ENCODE assay signal across 12 cellular contexts in the genomic region with DNA sequence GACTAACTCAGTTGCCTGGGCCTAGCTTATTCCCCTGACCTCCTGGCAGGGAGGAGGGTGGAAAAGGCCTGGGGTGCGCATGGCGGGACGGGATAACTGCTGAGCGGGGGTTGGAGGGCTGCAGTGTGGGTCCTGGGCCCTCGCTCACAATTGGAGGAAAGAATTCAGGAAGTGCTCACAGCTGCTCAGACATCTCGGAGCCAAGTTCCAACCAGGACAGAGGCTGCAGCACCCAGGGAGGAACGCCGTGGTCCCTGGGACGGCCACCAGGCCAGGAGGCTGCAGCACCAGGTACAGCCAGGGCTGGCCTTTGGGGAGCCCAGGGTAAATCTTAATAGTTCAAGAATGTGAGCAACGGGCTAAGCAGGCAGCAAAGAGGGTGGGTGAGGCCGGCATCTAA. TPM values are rescaled to one million over a fixed set of nuclear protein-coding genes. Genes with fewer than 3 reads are reported as not detected.
DNase-seq lines count a peak whose midpoint lies in the region; ATAC-seq and TF ChIP-seq lines count a peak whose summit lies in the region.
"Had no signal": no experiment of that assay in that cellular context is flagged by ENCODE, and none has a peak within 500 bp of the region (broad histone marks: within the 10 kb centered on the region; RNA-seq: fewer than 3 reads in every experiment).

A gene with protein sequence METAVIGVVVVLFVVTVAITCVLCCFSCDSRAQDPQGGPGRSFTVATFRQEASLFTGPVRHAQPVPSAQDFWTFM (plus strand): TSS at position 217 of the 400 bp plus-strand sequence. CDS start 974 bp downstream, outside the sequence.

- intact Hi-C loops in ascending aorta (cut with DNase I) = loop anchor here (10.0 kb wide), 3 partner anchors 254 to 414 kb away; partner anchors contain the start of genes CCDC107, CCIN, RMRP and RUSC2
- intact Hi-C loops in left lung (cut with DNase I) = loop anchor here in 1 of 2 donors (5.0 kb wide), 1 partner anchor 38 kb away; no protein-coding TSS in a partner anchor
- intact Hi-C loops in stomach (cut with DNase I; ENCODE audit: low total_unique reads) = loop anchor here (5.0 kb wide), 1 partner anchor 38 kb away; no protein-coding TSS in a partner anchor

- TF ChIP-seq POLR2A in stomach (IDR thresholded peaks at IDR 0.05) = no peak

- H3K4me1 Mint-ChIP-seq in activated T-cell treated with anti-CD3 and anti-CD28 coated beads, Interleukin-2, amount 50 U/mL, for 72 hours (ENCODE audit: low read depth) = peaks cover 38% of the 10 kb centered on the region

- no peak for TF ChIP-seq CTCF in HEK293 (tag by site-specific recombination; IDR thresholded peaks at IDR 0.05)
- TF ChIP-seq CTCF in ascending aorta (IDR thresholded peaks at IDR 0.05) = no peak
- no peak for TF ChIP-seq CTCF in left lung (IDR thresholded peaks at IDR 0.05)
- no peak for TF ChIP-seq CTCF in stomach (IDR thresholded peaks at IDR 0.05)

- H3K36me3 ChIP-seq in HEK293 (ENCODE audit: control insufficient read depth in 2 of 2, insufficient read depth in 1 of 2, low read length in 2 of 2) = no peaks in the 10 kb centered on the region
- H3K36me3 ChIP-seq in ascending aorta = no peaks in the 10 kb centered on the region
- H3K36me3 ChIP-seq in left lung = no peaks in the 10 kb centered on the region
- no peaks in the 10 kb centered on the region for H3K36me3 ChIP-seq in stomach

- H3K27ac ChIP-seq in HEK293 (ENCODE audit: extremely low read depth, low read depth, low read length) = peak within 1 kb of the TSS; percentile 34; the same call in 1 of the 2 replicates
- peak within 1 kb of the TSS; percentile 84 to 98 for H3K27ac ChIP-seq in ascending aorta
- H3K27ac ChIP-seq in left lung = peak within 1 kb of the TSS; percentile 91 to 95
- H3K27ac ChIP-seq in stomach = peak within 1 kb of the TSS; percentile 73 to 94 (median 89)
- H3K27ac ChIP-seq: KMS-11 had no signal

- H3K27me3 ChIP-seq in ascending aorta (no peaks in the 10 kb centered on the region), left lung (no peaks in the 10 kb centered on the region), stomach (no peaks in the 10 kb centered on the region)

- no peaks in the 10 kb centered on the region for H3K9me3 Mint-ChIP-seq in activated T-cell treated with anti-CD3 and anti-CD28 coated beads, Interleukin-2, amount 50 U/mL, for 72 hours

- no peak within 1 kb of the TSS for H3K27ac Mint-ChIP-seq in activated T-cell treated with anti-CD3 and anti-CD28 coated beads, Interleukin-2, amount 50 U/mL, for 72 hours

- no peaks in the 10 kb centered on the region for H3K36me3 Mint-ChIP-seq in activated T-cell treated with anti-CD3 and anti-CD28 coated beads, Interleukin-2, amount 50 U/mL, for 72 hours (ENCODE audit: insufficient read depth in 2 of 2)

- H3K4me3 ChIP-seq in HEK293 (ENCODE audit: low read depth, low read length) (no peak within 1 kb of the TSS), ascending aorta (peak within 1 kb of the TSS in 1 of 2 donors; percentile 39), left lung (peak within 1 kb of the TSS in 1 of 2 donors; percentile 30), stomach (no peak within 1 kb of the TSS)

- 66 to 92% (median 75%) methylated on average over 8 to 11 of the region's 11 CpGs for WGBS in stomach, 5 donors

- no peak for TF ChIP-seq EP300 in stomach (IDR thresholded peaks at IDR 0.05)

- CTCF ChIA-PET in HEK293 (lab: Yijun Ruan, JAX) = interaction anchor here (0.7 to 3.6 kb wide), 10 partner anchors 8 to 174 kb away, joined by 3 to 45 read pairs (median 4); no protein-coding TSS in a partner anchor

- no peak for DNase-seq in ascending aorta (ENCODE audit: low spot score in 2 of 2)
- DNase-seq in left lung = no peak
- no peak for DNase-seq in stomach
- DNase-seq in NCI-H82 (lab: John Stamatoyannopoulos, UW) = no peak
- DNase-seq in foreskin melanocyte = no peak
- no peak for DNase-seq in T-helper 9 cell
- no peak for DNase-seq in activated T-cell treated with anti-CD3 and anti-CD28 coated beads, Interleukin-2, amount 50 U/mL, for 72 hours
- DNase-seq: GOT3; hypothalamus; stimulated activated CD4-positive, alpha-beta T cell treated with anti-CD3 and anti-CD28 coated beads, Interleukin-4, amount 100 ng/mL, for 1 hour had no signal

- POLR2A ChIA-PET in HEK293 (lab: Yijun Ruan, JAX) = interaction anchor here (0.6 kb wide), 1 partner anchor 106 kb away, joined by 4 read pairs; no protein-coding TSS in a partner anchor

- no peak within 1 kb of the TSS for H3K4me3 Mint-ChIP-seq in activated T-cell treated with anti-CD3 and anti-CD28 coated beads, Interleukin-2, amount 50 U/mL, for 72 hours

- no peak for ATAC-seq in left lung
- ATAC-seq in activated T-cell treated with anti-CD3 and anti-CD28 coated beads, Interleukin-2, amount 50 U/mL, for 72 hours (replicated peaks in 1 of 2) = no peak

- H3K4me1 ChIP-seq in HEK293 (ENCODE audit: control insufficient read depth, insufficient read depth, low read length) (peaks cover 10% of the 10 kb centered on the region), ascending aorta (peaks cover 52 to 78% of the 10 kb centered on the region in 2 donors), left lung (peaks cover 54 to 75% of the 10 kb centered on the region in 2 donors), stomach (peaks cover 66 to 88% (median 72%) of the 10 kb centered on the region in 4 donors)

- H3K27me3 Mint-ChIP-seq in activated T-cell treated with anti-CD3 and anti-CD28 coated beads, Interleukin-2, amount 50 U/mL, for 72 hours (ENCODE audit: low read depth) = no peaks in the 10 kb centered on the region

- H3K9me3 ChIP-seq in HEK293 (ENCODE audit: control insufficient read depth, insufficient read depth, low read depth, low read length) (no peaks in the 10 kb centered on the region), ascending aorta (no peaks in the 10 kb centered on the region), left lung (no peaks in the 10 kb centered on the region), stomach (no peaks in the 10 kb centered on the region)

TF ChIP-seq in HEK293, 187 proteins besides CTCF, POLR2A, EP300 and RAD21:
- TF ChIP-seq BCL6B (tag by site-specific recombination; IDR thresholded peaks at IDR 0.05) = no peak
- TF ChIP-seq ZBTB44 (tag by site-specific recombination; IDR thresholded peaks at IDR 0.05) = no peak

RNA-seq across cellular contexts. Expression of the gene that starts here (rescaled TPM):
- 4.0 TPM for total RNA-seq in ascending aorta
- 1 to 10 TPM; 5.4 to 6.8 TPM for total RNA-seq in left lung
- 1 to 10 TPM in 2 of 5 donors, not detected in 3; 1.2 to 2.4 TPM for total RNA-seq in stomach
- polyA plus RNA-seq in stomach = under 1 TPM; 0.30 to 0.92 (median 0.68) TPM
- total RNA-seq in activated T-cell treated with anti-CD3 and anti-CD28 coated beads, Interleukin-2, amount 50 U/mL, for 72 hours = not detected

Comparison
In these comparisons a context has a peak if more than half of its experiments do, and no peak if none do; other contexts are left out.
1. H3K27ac ChIP-seq: peak in every context shown above with its lines; median percentile 93 in left lung; 91 in ascending aorta; 89 in stomach; 34 in HEK293.